6 cellular contexts compared by ENCODE assay signal in the genomic region with DNA sequence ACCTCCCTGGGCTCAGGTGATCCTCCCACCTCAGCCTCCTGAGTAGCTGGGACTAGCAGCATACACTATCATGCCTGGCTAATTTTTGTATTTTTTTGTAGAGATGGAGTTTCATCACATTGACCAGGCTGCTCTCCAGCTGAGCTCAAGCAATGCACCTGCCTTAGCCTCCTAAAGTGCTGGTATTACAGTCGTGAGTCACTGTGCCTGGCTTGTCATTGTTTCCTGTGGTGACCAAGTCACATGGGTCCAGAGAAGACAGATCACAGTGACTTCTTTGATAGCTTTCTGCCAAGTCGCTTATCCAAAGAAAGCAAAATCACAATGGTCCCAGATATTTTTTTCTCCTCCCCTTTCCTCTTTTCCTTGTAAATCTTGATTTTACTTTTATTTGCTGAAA.
A peak's percentile ranks its signal among the peaks of the same experiment; 100 is the strongest.
DNase-seq lines count a peak whose midpoint lies in the region; ATAC-seq lines count a peak whose summit lies in the region.
"Not testable (repeated sequence)": the region's sequence is repeated elsewhere in the genome, so short reads cannot be mapped to it uniquely, and the experiment has no call there.

No MANE protein-coding gene starts in this region.

- ATAC-seq in GM19463 (IDR thresholded peaks at IDR 0.05; ENCODE audit: unreplicated experiment): peak; percentile 62
- peak; percentile 78 for ATAC-seq in T-helper 17 cell
- ATAC-seq in activated CD8-positive, alpha-beta memory T cell treated with anti-CD3 and anti-CD28 coated beads, Interleukin-2, amount 10 ng/mL, durations not matched to agents 7 days and 5 days: peak; percentile 99
- ATAC-seq in activated naive CD8-positive, alpha-beta T cell treated with anti-CD3 and anti-CD28 coated beads, Interleukin-2, amount 10 ng/mL, durations not matched to agents 7 days and 5 days (ENCODE audit: low read depth): peak; percentile 97
- ATAC-seq in esophagus mucosa: peak; percentile 70
- peak; percentile 70 to 81 for ATAC-seq in natural killer cell treated with Interleukin-12 subunit alpha and Interleukin-12 subunit beta and Interleukin-15 and Interleukin-18, amount 100 ng/mL, for 72 hours

- H3K9me3 ChIP-seq in T-helper 17 cell (ENCODE audit: control insufficient read depth, low read length, poor library complexity, severe bottlenecking): not testable (repeated sequence)

- H3K27ac Mint-ChIP-seq in T-helper 17 cell; activated CD8-positive, alpha-beta memory T cell treated with anti-CD3 and anti-CD28 coated beads, Interleukin-2, amount 10 ng/mL, durations not matched to agents 7 days and 5 days; activated naive CD8-positive, alpha-beta T cell treated with anti-CD3 and anti-CD28 coated beads, Interleukin-2, amount 10 ng/mL, durations not matched to agents 7 days and 5 days; natural killer cell treated with Interleukin-12 subunit alpha and Interleukin-12 subunit beta and Interleukin-15 and Interleukin-18, amount 100 ng/mL, for 72 hours: not testable (repeated sequence)

- DNase-seq in T-helper 17 cell; activated CD8-positive, alpha-beta memory T cell treated with anti-CD3 and anti-CD28 coated beads, Interleukin-2, amount 10 ng/mL, durations not matched to agents 7 days and 5 days; activated naive CD8-positive, alpha-beta T cell treated with anti-CD3 and anti-CD28 coated beads, Interleukin-2, amount 10 ng/mL, durations not matched to agents 7 days and 5 days; natural killer cell treated with Interleukin-12 subunit alpha and Interleukin-12 subunit beta and Interleukin-15 and Interleukin-18, amount 100 ng/mL, for 72 hours (ENCODE audit: low spot score): not testable (repeated sequence)

- H3K9me3 Mint-ChIP-seq in activated CD8-positive, alpha-beta memory T cell treated with anti-CD3 and anti-CD28 coated beads, Interleukin-2, amount 10 ng/mL, durations not matched to agents 7 days and 5 days (ENCODE audit: low read depth); activated naive CD8-positive, alpha-beta T cell treated with anti-CD3 and anti-CD28 coated beads, Interleukin-2, amount 10 ng/mL, durations not matched to agents 7 days and 5 days; natural killer cell treated with Interleukin-12 subunit alpha and Interleukin-12 subunit beta and Interleukin-15 and Interleukin-18, amount 100 ng/mL, for 72 hours: not testable (repeated sequence)

- peaks cover 11% of the 10 kb centered on the region for H3K27me3 Mint-ChIP-seq in T-helper 17 cell
- H3K27me3 Mint-ChIP-seq in activated CD8-positive, alpha-beta memory T cell treated with anti-CD3 and anti-CD28 coated beads, Interleukin-2, amount 10 ng/mL, durations not matched to agents 7 days and 5 days; activated naive CD8-positive, alpha-beta T cell treated with anti-CD3 and anti-CD28 coated beads, Interleukin-2, amount 10 ng/mL, durations not matched to agents 7 days and 5 days; natural killer cell treated with Interleukin-12 subunit alpha and Interleukin-12 subunit beta and Interleukin-15 and Interleukin-18, amount 100 ng/mL, for 72 hours: not testable (repeated sequence)

- H3K4me3 Mint-ChIP-seq in T-helper 17 cell; activated CD8-positive, alpha-beta memory T cell treated with anti-CD3 and anti-CD28 coated beads, Interleukin-2, amount 10 ng/mL, durations not matched to agents 7 days and 5 days; activated naive CD8-positive, alpha-beta T cell treated with anti-CD3 and anti-CD28 coated beads, Interleukin-2, amount 10 ng/mL, durations not matched to agents 7 days and 5 days; natural killer cell treated with Interleukin-12 subunit alpha and Interleukin-12 subunit beta and Interleukin-15 and Interleukin-18, amount 100 ng/mL, for 72 hours: not testable (repeated sequence)

- POLR2A ChIA-PET in activated naive CD8-positive, alpha-beta T cell treated with anti-CD3 and anti-CD28 coated beads, Interleukin-2, amount 10 ng/mL, durations not matched to agents 7 days and 5 days (lab: Charles Lee): not testable (repeated sequence)

- H3K36me3 Mint-ChIP-seq in T-helper 17 cell (ENCODE audit: low read depth); activated CD8-positive, alpha-beta memory T cell treated with anti-CD3 and anti-CD28 coated beads, Interleukin-2, amount 10 ng/mL, durations not matched to agents 7 days and 5 days; activated naive CD8-positive, alpha-beta T cell treated with anti-CD3 and anti-CD28 coated beads, Interleukin-2, amount 10 ng/mL, durations not matched to agents 7 days and 5 days; natural killer cell treated with Interleukin-12 subunit alpha and Interleukin-12 subunit beta and Interleukin-15 and Interleukin-18, amount 100 ng/mL, for 72 hours: not testable (repeated sequence)

- H3K4me1 Mint-ChIP-seq in T-helper 17 cell; activated CD8-positive, alpha-beta memory T cell treated with anti-CD3 and anti-CD28 coated beads, Interleukin-2, amount 10 ng/mL, durations not matched to agents 7 days and 5 days; activated naive CD8-positive, alpha-beta T cell treated with anti-CD3 and anti-CD28 coated beads, Interleukin-2, amount 10 ng/mL, durations not matched to agents 7 days and 5 days; natural killer cell treated with Interleukin-12 subunit alpha and Interleukin-12 subunit beta and Interleukin-15 and Interleukin-18, amount 100 ng/mL, for 72 hours (ENCODE audit: low read depth in 2 of 2): not testable (repeated sequence)

- CTCF ChIA-PET in activated CD8-positive, alpha-beta memory T cell treated with anti-CD3 and anti-CD28 coated beads, Interleukin-2, amount 10 ng/mL, durations not matched to agents 7 days and 5 days (lab: Charles Lee): not testable (repeated sequence)
